ENCODE assay signal across 19 cellular contexts in genomic region chr1:53359225-53359933, GRCh38. TPM values are rescaled to one million over a fixed set of nuclear protein-coding genes. Genes with fewer than 3 reads are reported as not detected.
DNase-seq lines count a peak whose midpoint lies in the region; ATAC-seq and TF ChIP-seq lines count a peak whose summit lies in the region.
"Had no signal": no experiment of that assay in that cellular context is flagged by ENCODE, and none has a peak within 500 bp of the region (broad histone marks: within the 10 kb centered on the region; RNA-seq: fewer than 3 reads in every experiment).

No MANE protein-coding gene starts in this region.

- H3K79me2 ChIP-seq in H9 (ENCODE audit: insufficient read depth, low read length), result no peaks in the 10 kb centered on the region

- no peak overlapping the region for H4K5ac ChIP-seq in H9 (ENCODE audit: insufficient read length, low read depth, low read length)

- no peaks in the 10 kb centered on the region for H3K79me1 ChIP-seq in H9 (ENCODE audit: insufficient read depth, low read depth, low read length, poor library complexity, severe bottlenecking)

- intact Hi-C loops in sigmoid colon (cut with DNase I) (no loop called here), Calu3 (cut with micrococcal nuclease; ENCODE audit: unreplicated experiment) (no loop called here)

- H3K27ac Mint-ChIP-seq in H9 (no peak overlapping the region; a peak in 1 of 7 replicates), endodermal cell (no peak overlapping the region), Calu3 (ENCODE audit: unreplicated experiment) (no peak overlapping the region)
- H3K27ac Mint-ChIP-seq: activated CD4-positive, alpha-beta T cell treated with anti-CD3 and anti-CD28 coated beads, Interleukin-2, amount 10 ng/mL, durations not matched to agents 24 days and 14 days; CD14-positive monocyte; naive thymus-derived CD4-positive, alpha-beta T cell had no signal

- H3K4me3 Mint-ChIP-seq in H9, result no peak overlapping the region
- no peak overlapping the region for H3K4me3 Mint-ChIP-seq in endodermal cell
- no peak overlapping the region for H3K4me3 Mint-ChIP-seq in Calu3 (ENCODE audit: low read depth, unreplicated experiment)
- H3K4me3 Mint-ChIP-seq: activated CD4-positive, alpha-beta T cell treated with anti-CD3 and anti-CD28 coated beads, Interleukin-2, amount 10 ng/mL, durations not matched to agents 24 days and 14 days; CD14-positive monocyte; naive thymus-derived CD4-positive, alpha-beta T cell had no signal

- H3K27me3 ChIP-seq in H9 (ENCODE audit: insufficient read depth, low read length), result no peaks in the 10 kb centered on the region
- no peaks in the 10 kb centered on the region for H3K27me3 ChIP-seq in RWPE2 (ENCODE audit: insufficient read depth, poor library complexity, severe bottlenecking)
- no peaks in the 10 kb centered on the region for H3K27me3 ChIP-seq in endodermal cell (ENCODE audit: control insufficient read depth, insufficient read depth, low read length, poor library complexity, severe bottlenecking)
- H3K27me3 ChIP-seq in sigmoid colon, result no peaks in the 10 kb centered on the region
- H3K27me3 ChIP-seq: body of pancreas had no signal

- CTCF ChIA-PET in Calu3 (lab: Charles Lee), result no interaction called here

- peaks cover 25% of the 10 kb centered on the region for H3K27me3 Mint-ChIP-seq in H9 (ENCODE audit: low read depth)
- H3K27me3 Mint-ChIP-seq in endodermal cell (ENCODE audit: insufficient read depth), result peaks cover 17% of the 10 kb centered on the region
- peaks cover 75% of the 10 kb centered on the region for H3K27me3 Mint-ChIP-seq in Calu3 (ENCODE audit: unreplicated experiment)

- peaks cover 0 to 3% (median 1%) of the 10 kb centered on the region in 3 experiments; a peak in 1 of 7 replicates for H3K36me3 Mint-ChIP-seq in H9 (ENCODE audit: insufficient read depth in 1 of 3, low read depth in 3 of 3)
- peaks cover 4% of the 10 kb centered on the region for H3K36me3 Mint-ChIP-seq in endodermal cell (ENCODE audit: low read depth)
- peaks cover 4% of the 10 kb centered on the region for H3K36me3 Mint-ChIP-seq in Calu3 (ENCODE audit: insufficient read depth, unreplicated experiment)

- H2BK120ac ChIP-seq in H9 (ENCODE audit: low read depth, low read length, poor library complexity, severe bottlenecking), result no peak overlapping the region

- H3K4me1 Mint-ChIP-seq in H9, result peaks cover 17 to 26% of the 10 kb centered on the region in 2 experiments
- H3K4me1 Mint-ChIP-seq in endodermal cell, result peaks cover 33% of the 10 kb centered on the region
- H3K4me1 Mint-ChIP-seq in Calu3 (ENCODE audit: low read depth, unreplicated experiment), result no peaks in the 10 kb centered on the region
- H3K4me1 Mint-ChIP-seq: activated CD4-positive, alpha-beta T cell treated with anti-CD3 and anti-CD28 coated beads, Interleukin-2, amount 10 ng/mL, durations not matched to agents 24 days and 14 days had no signal

- H3K23ac ChIP-seq in H9 (ENCODE audit: insufficient read length, low read depth, low read length), result no peak overlapping the region

- no peaks in the 10 kb centered on the region for H3K9me3 ChIP-seq in H9 (ENCODE audit: control insufficient read depth, low read depth, low read length)
- H3K9me3 ChIP-seq in RWPE2 (ENCODE audit: severe bottlenecking), result peaks cover 2% of the 10 kb centered on the region
- peaks cover 35% of the 10 kb centered on the region for H3K9me3 ChIP-seq in endodermal cell (ENCODE audit: control insufficient read depth, low read length)
- H3K9me3 ChIP-seq in sigmoid colon, result peaks cover 0 to 5% (median 3%) of the 10 kb centered on the region in 4 donors
- H3K9me3 ChIP-seq: body of pancreas had no signal

- no CpG with 5 or more reads among the region's 4 CpGs for WGBS in H9 (ENCODE audit: extremely low coverage, insufficient read length, low lambda C conversion rate)
- 96 to 98% methylated on average over 3 to 4 of the region's 4 CpGs for WGBS in endodermal cell (ENCODE audit: insufficient coverage in 1 of 2, insufficient read length in 1 of 2), 2 experiments
- WGBS in sigmoid colon, 2 donors, result 85 to 86% methylated on average over 4 of the region's 4 CpGs

- DNase-seq in H9 (peak; percentile 17), RWPE2 (ENCODE audit: low spot score) (peak; percentile 18), endodermal cell (peak; percentile 33), sigmoid colon (peak; percentile 27), SKM-1 (lab: John Stamatoyannopoulos, UW; ENCODE audit: unreplicated experiment) (no peak), DMS153 treated with DMSO at 0.1 percent for 48 hours (lab: John Stamatoyannopoulos, UW; ENCODE audit: unreplicated experiment) (no peak), Calu3 (no peak)
- DNase-seq in stimulated activated CD4-positive, alpha-beta T cell treated with anti-CD3 and anti-CD28 coated beads, Interleukin-1b, Interleukin-23, amount 100 ng/mL, for 48 hours, result no peak
- DNase-seq: activated CD4-positive, alpha-beta T cell treated with anti-CD3 and anti-CD28 coated beads, Interleukin-2, amount 10 ng/mL, durations not matched to agents 24 days and 14 days; activated gamma-delta T cell; cerebellar nuclear complex; midbrain; NCI-H1694; SK-N-SH; stimulated activated CD4-positive, alpha-beta T cell treated with anti-CD3 and anti-CD28 coated beads, Interleukin-2, amount 100 ng/mL, for 48 hours; T-helper 2 cell had no signal

- H3K56ac ChIP-seq in H9 (ENCODE audit: insufficient read length, low read depth, low read length), result no peak overlapping the region

- no peak overlapping the region for H2AK5ac ChIP-seq in H9 (ENCODE audit: insufficient read length, low read length)

- ATAC-seq in RWPE2 (ENCODE audit: low read depth), result no peak
- ATAC-seq: body of pancreas; naive thymus-derived CD4-positive, alpha-beta T cell had no signal

- no peaks in the 10 kb centered on the region for H4K20me1 ChIP-seq in H9 (ENCODE audit: control insufficient read depth, insufficient read depth, insufficient read length)

- H3K27ac ChIP-seq in H9 (ENCODE audit: insufficient read length, low read depth, low read length) (no peak overlapping the region), RWPE2 (ENCODE audit: poor library complexity, severe bottlenecking) (no peak overlapping the region), endodermal cell (ENCODE audit: low read depth, low read length) (no peak overlapping the region), sigmoid colon (no peak overlapping the region)
- H3K27ac ChIP-seq: body of pancreas had no signal

- H2BK12ac ChIP-seq in H9 (ENCODE audit: insufficient read length, low read depth, low read length), result no peak overlapping the region

- H3K23me2 ChIP-seq in H9 (ENCODE audit: insufficient read length, low read depth, low read length, poor library complexity, severe bottlenecking), result no peaks in the 10 kb centered on the region

- H2BK5ac ChIP-seq in H9 (ENCODE audit: insufficient read length, low read length), result no peak overlapping the region

- TF ChIP-seq CTCF in H9 (conservative IDR thresholded peaks at IDR 0.05) (no peak), RWPE2 (IDR thresholded peaks at IDR 0.05; ENCODE audit: poor library complexity, severe bottlenecking) (no peak), endodermal cell (conservative IDR thresholded peaks at IDR 0.05) (no peak), sigmoid colon (IDR thresholded peaks at IDR 0.05) (no peak), Calu3 (IDR thresholded peaks at IDR 0.05; ENCODE audit: unreplicated experiment) (no peak)

- H3K4me1 ChIP-seq in H9 (ENCODE audit: insufficient read depth, low read length) (no peaks in the 10 kb centered on the region), RWPE2 (ENCODE audit: insufficient read depth, poor library complexity, severe bottlenecking) (no peaks in the 10 kb centered on the region), endodermal cell (ENCODE audit: control insufficient read depth, insufficient read depth, low read length) (peaks cover 12% of the 10 kb centered on the region), sigmoid colon (no peaks in the 10 kb centered on the region)
- H3K4me1 ChIP-seq: body of pancreas had no signal

- no peak overlapping the region for H3K18ac ChIP-seq in H9 (ENCODE audit: insufficient read length, low read depth, low read length)

- no peak overlapping the region for H4K8ac ChIP-seq in H9 (replicated peaks; ENCODE audit: insufficient read length, low read depth, low read length)

- no peak overlapping the region for H3K4me2 ChIP-seq in H9 (ENCODE audit: insufficient read depth, insufficient read length, low read length)
- H3K4me2 ChIP-seq: SK-N-SH had no signal

- no peak overlapping the region for H4K91ac ChIP-seq in H9 (ENCODE audit: insufficient read length, low read depth, low read length)

- no peak overlapping the region for H3K14ac ChIP-seq in H9 (ENCODE audit: insufficient read depth, low read length)

- no peak overlapping the region for H2BK20ac ChIP-seq in H9 (ENCODE audit: low read depth, low read length, poor library complexity, severe bottlenecking)

- H3K4me3 ChIP-seq in RWPE2 (ENCODE audit: severe bottlenecking) (no peak overlapping the region), endodermal cell (ENCODE audit: low read length) (no peak overlapping the region), sigmoid colon (no peak overlapping the region)
- H3K4me3 ChIP-seq: body of pancreas had no signal

- H3K9me3 Mint-ChIP-seq in H9 (peaks cover 0 to 6% of the 10 kb centered on the region in 2 experiments; a peak in 3 of 5 replicates), endodermal cell (peaks cover 32% of the 10 kb centered on the region), Calu3 (ENCODE audit: low read depth, unreplicated experiment) (peaks cover 2% of the 10 kb centered on the region)

- no peak for TF ChIP-seq EP300 in sigmoid colon (IDR thresholded peaks at IDR 0.05)

- H3K36me3 ChIP-seq in RWPE2 (ENCODE audit: low read depth), result no peaks in the 10 kb centered on the region
- H3K36me3 ChIP-seq in endodermal cell (ENCODE audit: control insufficient read depth, insufficient read depth, low read length), result no peaks in the 10 kb centered on the region
- H3K36me3 ChIP-seq in sigmoid colon, result no peaks in the 10 kb centered on the region

- no peak overlapping the region for H3T11ph ChIP-seq in H9 (ENCODE audit: low read length)

- no peak overlapping the region for H2BK15ac ChIP-seq in H9 (ENCODE audit: low read depth, low read length)

- no peak overlapping the region for H3K9ac ChIP-seq in H9 (ENCODE audit: extremely low read depth, insufficient read length, low read length)
- no peak overlapping the region for H3K9ac ChIP-seq in endodermal cell (ENCODE audit: extremely low read depth, low read length, poor library complexity, severe bottlenecking)
- H3K9ac ChIP-seq: SK-N-SH had no signal

- no peak for TF ChIP-seq POLR2A in sigmoid colon (IDR thresholded peaks at IDR 0.05)

- BruUV-seq in Calu3 (replicated peaks; lab: Mats Ljungman, UMichigan), result no TSS peak

- H2AFZ ChIP-seq in H9 (ENCODE audit: low read length), result no peak overlapping the region

- no peak overlapping the region for H3K4ac ChIP-seq in H9 (ENCODE audit: low read depth, low read length)

RNA-seq across cellular contexts. Expression of gene LRP8, which starts 31.5 kb away (rescaled TPM):
- total RNA-seq in H9 (2021) (69.2 and 78.6 TPM in 2 replicates), endodermal cell (10 to 100 TPM; 29.1 to 39.6 TPM), sigmoid colon (1 to 10 TPM; 1.1 to 1.7 (median 1.2) TPM), Calu3 (2022) (84.1 and 104 TPM in 2 replicates)
- polyA plus RNA-seq in endodermal cell (2013, experiment 1 of 2), result 35.6 TPM
- 29.0 TPM for polyA plus RNA-seq in endodermal cell (2013, experiment 2 of 2)
- 1 to 10 TPM in 2 of 3 donors, under 1 TPM in 1; 0.69 to 7.8 (median 3.0) TPM for polyA plus RNA-seq in sigmoid colon

Comparison
In these comparisons a context has a peak if more than half of its experiments do, and no peak if none do; other contexts are left out.
1. DNase-seq: peak in H9 (single experiment), RWPE2 (single experiment), endodermal cell (single experiment) and sigmoid colon (single experiment); none in SKM-1 (single experiment), DMS153 treated with DMSO at 0.1 percent for 48 hours (single experiment), stimulated activated CD4-positive, alpha-beta T cell treated with anti-CD3 and anti-CD28 coated beads, Interleukin-1b, Interleukin-23, amount 100 ng/mL, for 48 hours (single experiment) and Calu3 (single experiment).
2. RNA of gene LRP8, which starts 31.5 kb away (total RNA-seq): 84.1 to 104 TPM in Calu3, 69.2 to 78.6 TPM in H9 and 29.1 to 39.6 TPM in endodermal cell; 1.1 to 1.7 TPM in sigmoid colon; every median in the first group is over 10 times any median in the second.